Comparison of ENCODE assay signal across 1 cellular context in genomic region chr15:68209272-68209671, GRCh38.
TF ChIP-seq lines count a peak whose summit lies in the region.

No MANE protein-coding gene starts in this region.

TF ChIP-seq in K562, 482 proteins besides CTCF, POLR2A, EP300 and RAD21:
- TF ChIP-seq MLLT1 (IDR thresholded peaks at IDR 0.05) (no peak), HNRNPH1 (optimal IDR thresholded peaks at IDR 0.05; ENCODE audit: low read depth, low read length) (no peak), SMARCA5 (IDR thresholded peaks at IDR 0.05) (no peak), CAMTA2 (CRISPR knock-in tag; conservative IDR thresholded peaks at IDR 0.05) (no peak), POLR2G (IDR thresholded peaks at IDR 0.05; ENCODE audit: low read depth, low read length) (peak; percentile 30; the same call in 1 of the 2 replicates)
